Comparison of ENCODE assay signal across 8 cellular contexts in the genomic region with DNA sequence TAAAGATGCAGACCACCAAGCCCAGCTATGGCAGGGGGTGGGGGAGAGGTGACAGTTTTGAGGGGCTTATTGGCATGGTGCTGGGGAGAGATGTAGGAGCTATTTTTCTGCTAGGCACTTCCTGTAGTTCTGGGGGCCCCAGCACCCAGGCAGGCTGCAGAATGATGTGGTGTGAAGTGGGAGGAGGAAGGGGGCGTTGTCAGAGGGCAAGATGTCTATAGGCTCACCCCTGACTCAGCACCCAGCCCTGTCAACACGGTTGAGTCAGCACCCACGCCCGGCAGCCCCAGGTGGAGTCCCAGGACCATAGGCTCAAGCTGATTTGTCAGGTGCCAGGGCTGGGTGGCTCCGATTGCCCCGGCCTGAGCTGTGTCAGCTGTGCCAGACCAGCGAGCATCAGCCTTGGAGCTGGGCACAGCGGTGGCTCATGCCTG. TPM values are rescaled to one million over a fixed set of nuclear protein-coding genes. Genes with fewer than 3 reads are reported as not detected.
DNase-seq lines count a peak whose midpoint lies in the region; ATAC-seq and TF ChIP-seq lines count a peak whose summit lies in the region.

No MANE protein-coding gene starts in this region.

- ATAC-seq in natural killer cell treated with Interleukin-12 subunit alpha and Interleukin-12 subunit beta and Interleukin-15 and Interleukin-18, amount 100 ng/mL, for 72 hours: peak; percentile 91 to 92
- no peak for ATAC-seq in GM18519 (IDR thresholded peaks at IDR 0.05; ENCODE audit: low FRiP score, unreplicated experiment)
- ATAC-seq in GM21737 (IDR thresholded peaks at IDR 0.05; ENCODE audit: unreplicated experiment): no peak

- H3K4me3 Mint-ChIP-seq in activated CD4-positive, alpha-beta T cell treated with anti-CD3 and anti-CD28 coated beads, Interleukin-2, amount 10 ng/mL, durations not matched to agents 7 days and 5 days: peak overlapping the region; percentile 100
- H3K4me3 Mint-ChIP-seq in natural killer cell treated with Interleukin-12 subunit alpha and Interleukin-12 subunit beta and Interleukin-15 and Interleukin-18, amount 100 ng/mL, for 72 hours: peak overlapping the region; percentile 54

- no peak for TF ChIP-seq POLR2A in thyroid gland (IDR thresholded peaks at IDR 0.05)

- peaks cover 13% of the 10 kb centered on the region for H3K27me3 Mint-ChIP-seq in activated CD4-positive, alpha-beta T cell treated with anti-CD3 and anti-CD28 coated beads, Interleukin-2, amount 10 ng/mL, durations not matched to agents 7 days and 5 days
- H3K27me3 Mint-ChIP-seq in natural killer cell treated with Interleukin-12 subunit alpha and Interleukin-12 subunit beta and Interleukin-15 and Interleukin-18, amount 100 ng/mL, for 72 hours: peaks cover 0 to 7% of the 10 kb centered on the region in 2 donors

- H3K36me3 Mint-ChIP-seq in activated CD4-positive, alpha-beta T cell treated with anti-CD3 and anti-CD28 coated beads, Interleukin-2, amount 10 ng/mL, durations not matched to agents 7 days and 5 days (ENCODE audit: low read depth): peaks cover 52% of the 10 kb centered on the region
- H3K36me3 Mint-ChIP-seq in natural killer cell treated with Interleukin-12 subunit alpha and Interleukin-12 subunit beta and Interleukin-15 and Interleukin-18, amount 100 ng/mL, for 72 hours: no peaks in the 10 kb centered on the region

- peaks cover 55% of the 10 kb centered on the region for H3K4me1 Mint-ChIP-seq in activated CD4-positive, alpha-beta T cell treated with anti-CD3 and anti-CD28 coated beads, Interleukin-2, amount 10 ng/mL, durations not matched to agents 7 days and 5 days
- H3K4me1 Mint-ChIP-seq in natural killer cell treated with Interleukin-12 subunit alpha and Interleukin-12 subunit beta and Interleukin-15 and Interleukin-18, amount 100 ng/mL, for 72 hours (ENCODE audit: low read depth in 2 of 2): peaks cover 48 to 58% of the 10 kb centered on the region in 2 donors

- intact Hi-C loops in thyroid gland (cut with DNase I): no loop called here

- POLR2A ChIA-PET in activated CD4-positive, alpha-beta T cell treated with anti-CD3 and anti-CD28 coated beads, Interleukin-2, amount 10 ng/mL, durations not matched to agents 7 days and 5 days (lab: Charles Lee): interaction anchor here (0.6 to 5.4 kb wide), 10 partner anchors 9 to 60 kb away, joined by 3 to 50 read pairs (median 6); no protein-coding TSS in a partner anchor

- H3K27ac Mint-ChIP-seq in activated CD4-positive, alpha-beta T cell treated with anti-CD3 and anti-CD28 coated beads, Interleukin-2, amount 10 ng/mL, durations not matched to agents 7 days and 5 days: peak overlapping the region; percentile 99
- peak overlapping the region; percentile 48 to 82 for H3K27ac Mint-ChIP-seq in natural killer cell treated with Interleukin-12 subunit alpha and Interleukin-12 subunit beta and Interleukin-15 and Interleukin-18, amount 100 ng/mL, for 72 hours

- no peak overlapping the region for H3K4me3 ChIP-seq in thyroid gland (replicated peaks in 1 of 3)

- CTCF ChIA-PET in activated CD4-positive, alpha-beta T cell treated with anti-CD3 and anti-CD28 coated beads, Interleukin-2, amount 10 ng/mL, durations not matched to agents 7 days and 5 days (lab: Charles Lee): interaction anchor here (1.1 to 2.9 kb wide), 7 partner anchors 8 to 68 kb away, joined by 3 to 14 read pairs (median 6); no protein-coding TSS in a partner anchor

- H3K27ac ChIP-seq in thyroid gland: peak overlapping the region in 1 of 3 donors; percentile 54

- TF ChIP-seq CTCF in thyroid gland (IDR thresholded peaks at IDR 0.05): no peak

- no peaks in the 10 kb centered on the region for H3K9me3 ChIP-seq in thyroid gland

- no peaks in the 10 kb centered on the region for H3K27me3 ChIP-seq in thyroid gland

- H3K36me3 ChIP-seq in thyroid gland: peaks cover 19 to 26% of the 10 kb centered on the region in 2 donors

- WGBS in thyroid gland, 2 donors: 73 to 89% methylated on average over 1 to 3 of the region's 8 CpGs

- peaks cover 0 to 27% of the 10 kb centered on the region in 2 donors for H3K4me1 ChIP-seq in thyroid gland

- no peaks in the 10 kb centered on the region for H3K9me3 Mint-ChIP-seq in activated CD4-positive, alpha-beta T cell treated with anti-CD3 and anti-CD28 coated beads, Interleukin-2, amount 10 ng/mL, durations not matched to agents 7 days and 5 days
- no peaks in the 10 kb centered on the region for H3K9me3 Mint-ChIP-seq in natural killer cell treated with Interleukin-12 subunit alpha and Interleukin-12 subunit beta and Interleukin-15 and Interleukin-18, amount 100 ng/mL, for 72 hours

- DNase-seq in GM03348 (ENCODE audit: low spot score) (peak; percentile 79), HS-5 (ENCODE audit: low read depth) (peak; percentile 82), dedifferentiated amniotic fluid mesenchymal stem cell (ENCODE audit: extremely low spot score) (peak; percentile 76), thyroid gland (peak; percentile 34 to 49)
- DNase-seq in activated CD4-positive, alpha-beta T cell treated with anti-CD3 and anti-CD28 coated beads, Interleukin-2, amount 10 ng/mL, durations not matched to agents 7 days and 5 days: peak; percentile 94
- peak; percentile 96 for DNase-seq in natural killer cell treated with Interleukin-12 subunit alpha and Interleukin-12 subunit beta and Interleukin-15 and Interleukin-18, amount 100 ng/mL, for 72 hours (ENCODE audit: low spot score)

RNA-seq across cellular contexts. Expression of a gene that starts 5.8 kb away (rescaled TPM):
- total RNA-seq in activated CD4-positive, alpha-beta T cell treated with anti-CD3 and anti-CD28 coated beads, Interleukin-2, amount 10 ng/mL, durations not matched to agents 7 days and 5 days: 100 to 1,000 TPM; 253 to 255 TPM
- total RNA-seq in natural killer cell treated with Interleukin-12 subunit alpha and Interleukin-12 subunit beta and Interleukin-15 and Interleukin-18, amount 100 ng/mL, for 72 hours: 1 to 10 TPM; 3.4 to 6.7 TPM
- 10 to 100 TPM in 3 of 4 donors, 1 to 10 TPM in 1; 9.1 to 15.9 (median 14.0) TPM for total RNA-seq in thyroid gland

Comparison
In these comparisons a context has a peak if more than half of its experiments do, and no peak if none do; other contexts are left out.
1. DNase-seq: peak in every context shown above with its lines; median percentile 96 in natural killer cell treated with Interleukin-12 subunit alpha and Interleukin-12 subunit beta and Interleukin-15 and Interleukin-18, amount 100 ng/mL, for 72 hours; 94 in activated CD4-positive, alpha-beta T cell treated with anti-CD3 and anti-CD28 coated beads, Interleukin-2, amount 10 ng/mL, durations not matched to agents 7 days and 5 days; 82 in HS-5; 79 in GM03348; 76 in dedifferentiated amniotic fluid mesenchymal stem cell; 42 in thyroid gland.
2. ATAC-seq: peak in natural killer cell treated with Interleukin-12 subunit alpha and Interleukin-12 subunit beta and Interleukin-15 and Interleukin-18, amount 100 ng/mL, for 72 hours (2 of 2); none in GM18519 (single experiment) and GM21737 (single experiment).
3. RNA of a gene that starts 5.8 kb away (total RNA-seq): 253 to 255 TPM in activated CD4-positive, alpha-beta T cell treated with anti-CD3 and anti-CD28 coated beads, Interleukin-2, amount 10 ng/mL, durations not matched to agents 7 days and 5 days; 9.1 to 15.9 TPM in thyroid gland and 3.4 to 6.7 TPM in natural killer cell treated with Interleukin-12 subunit alpha and Interleukin-12 subunit beta and Interleukin-15 and Interleukin-18, amount 100 ng/mL, for 72 hours; every median in the first group is over 10 times any median in the second.